Comparison of ENCODE assay signal across 25 cellular contexts in genomic region chr14:64249363-64249762, GRCh38. TPM values are rescaled to one million over a fixed set of nuclear protein-coding genes. Genes with fewer than 3 reads are reported as not detected.
"Had no signal": no experiment of that assay in that cellular context is flagged by ENCODE, and none has a peak within 500 bp of the region (broad histone marks: within the 10 kb centered on the region; RNA-seq: fewer than 3 reads in every experiment).

No MANE protein-coding gene starts in this region.

- H3K36me3 ChIP-seq: Peyer's patch had no signal

- H3K9me3 ChIP-seq: Peyer's patch, SJCRH30 had no signal

- H3K27ac ChIP-seq: KMS-11, PC-9, Peyer's patch, SJCRH30, SK-N-MC had no signal

- H3K27me3 ChIP-seq: Peyer's patch, SJCRH30 had no signal

- DNase-seq: Kasumi-1; MM.1S; NCI-H1092 treated with DMSO at 0.1 percent for 48 hours; NCI-H1436; NCI-H187; NCI-H2029; NCI-H2081 treated with DMSO at 0.1 percent for 48 hours; NCI-H2171; NCI-H226; NCI-H446; NCI-H510A; NCI-H524 treated with DMSO at 0.1 percent for 48 hours; NCI-H69; NCI-H774; NK-92 treated with Interleukin-12 subunit alpha and Interleukin-12 subunit beta, amount 100 ng/mL, for 24 hours; PC-9; Peyer's patch; SHP77 treated with DMSO at 0.1 percent for 48 hours; SJCRH30 had no signal

- H3K4me3 ChIP-seq: K562, PC-9, Peyer's patch, SJCRH30, SK-N-MC had no signal

- ATAC-seq: K562, Right ventricle myocardium inferior had no signal

- H3K4me1 ChIP-seq: Peyer's patch, SJCRH30 had no signal

RNA-seq across cellular contexts. Expression of gene ESR2, which starts 44.8 kb away (rescaled TPM):
- total RNA-seq: HT1080, M059J had no signal
